Comparison of ENCODE assay signal across 12 cellular contexts in genomic region chr3:138578141-138578540, GRCh38. TPM values are rescaled to one million over a fixed set of nuclear protein-coding genes. Genes with fewer than 3 reads are reported as not detected.
DNase-seq lines count a peak whose midpoint lies in the region; ATAC-seq lines count a peak whose summit lies in the region.
"Had no signal": no experiment of that assay in that cellular context is flagged by ENCODE, and none has a peak within 500 bp of the region (broad histone marks: within the 10 kb centered on the region; RNA-seq: fewer than 3 reads in every experiment).

No MANE protein-coding gene starts in this region.

- H3K4me3 ChIP-seq in H7 (ENCODE audit: insufficient read depth, low read depth, low read length) (no peak overlapping the region), right cardiac atrium (ENCODE audit: low read length) (no peak overlapping the region)
- H3K4me3 ChIP-seq: left ventricle myocardium inferior had no signal

- H3K4me1 Mint-ChIP-seq in immature natural killer cell = peaks cover 15 to 16% of the 10 kb centered on the region in 2 donors

- H3K27ac Mint-ChIP-seq in immature natural killer cell = peak overlapping the region in 5 of 6 donors; percentile 2 to 84 (median 42)

- 63% methylated on average over 4 of the region's 4 CpGs for WGBS in right cardiac atrium

- H3K27ac ChIP-seq in right cardiac atrium (ENCODE audit: low read length) = no peak overlapping the region
- H3K27ac ChIP-seq: left ventricle myocardium inferior had no signal

- peaks cover 0 to 4% (median 2%) of the 10 kb centered on the region in 6 donors for H3K9me3 Mint-ChIP-seq in immature natural killer cell

- no peaks in the 10 kb centered on the region for H3K27me3 ChIP-seq in H7 (ENCODE audit: control insufficient read depth, insufficient read depth, low read length)
- H3K27me3 ChIP-seq in right cardiac atrium (ENCODE audit: control insufficient read depth, insufficient read depth) = no peaks in the 10 kb centered on the region

- intact Hi-C loops in right cardiac atrium (cut with DNase I) = no loop called here

- no peaks in the 10 kb centered on the region for H3K27me3 Mint-ChIP-seq in immature natural killer cell (ENCODE audit: low read depth in 3 of 3)

- DNase-seq in immature natural killer cell = no peak
- DNase-seq in NCI-H146 treated with DMSO at 0.1 percent for 48 hours (lab: John Stamatoyannopoulos, UW; ENCODE audit: unreplicated experiment) = no peak
- no peak for DNase-seq in NCI-H1694 (lab: John Stamatoyannopoulos, UW)
- no peak for DNase-seq in H7
- DNase-seq in right cardiac atrium = no peak
- DNase-seq: IMR-90; left ventricle myocardium inferior; stimulated activated CD4-positive, alpha-beta T cell treated with anti-CD3 and anti-CD28 coated beads, Interleukin-12 subunit alpha, Interleukin-12 subunit beta, amount 100 ng/mL, for 4 hours; trophoblast cell had no signal

- ATAC-seq in GM18511 (IDR thresholded peaks at IDR 0.05; ENCODE audit: unreplicated experiment) (peak; percentile 93), GM21528 (IDR thresholded peaks at IDR 0.05; ENCODE audit: low FRiP score, unreplicated experiment) (peak; percentile 76), HG03442 (IDR thresholded peaks at IDR 0.05; ENCODE audit: unreplicated experiment) (peak; percentile 85), right cardiac atrium (no peak)

- no peaks in the 10 kb centered on the region; the same call in 1 of the 2 replicates for H3K36me3 ChIP-seq in H7 (replicated peaks; ENCODE audit: control insufficient read depth, insufficient read depth, low read length)

- H3K36me3 Mint-ChIP-seq in immature natural killer cell = peaks cover 8 to 29% (median 19%) of the 10 kb centered on the region in 3 donors

- H3K9me3 ChIP-seq in right cardiac atrium (ENCODE audit: control insufficient read depth, low read length) = no peaks in the 10 kb centered on the region

- H3K4me1 ChIP-seq in right cardiac atrium (ENCODE audit: control insufficient read depth, insufficient read depth, low read length) = peaks cover 4% of the 10 kb centered on the region

- H3K4me3 Mint-ChIP-seq in immature natural killer cell = peak overlapping the region; percentile 10 to 79 (median 32)

RNA-seq across cellular contexts. Expression of gene CEP70, which starts 15.9 kb away (rescaled TPM):
- 1 to 10 TPM; 2.5 to 8.6 (median 7.5) TPM for polyA plus RNA-seq in immature natural killer cell
- total RNA-seq in H7 (2014; rRNA removed; shearing (Covaris generic)) = 19.6 and 37.8 TPM in 2 replicates
- total RNA-seq in right cardiac atrium = 10 to 100 TPM; 33.9 to 46.9 (median 39.2) TPM
- 17.0 TPM for polyA plus RNA-seq in right cardiac atrium

RNA-seq across cellular contexts. Expression of gene FAIM, which starts 30.4 kb away (rescaled TPM):
- polyA plus RNA-seq in immature natural killer cell (10 to 100 TPM in 2 of 3 donors, 1 to 10 TPM in 1; 3.8 to 18.4 (median 17.7) TPM), right cardiac atrium (8.5 TPM)
- total RNA-seq in H7 (2014; rRNA removed; shearing (Covaris generic)) = 6.2 and 7.7 TPM in 2 replicates
- 1 to 10 TPM; 4.7 to 5.7 (median 4.9) TPM for total RNA-seq in right cardiac atrium

Comparison
In these comparisons a context has a peak if more than half of its experiments do, and no peak if none do; other contexts are left out.
1. ATAC-seq: peak in GM18511 (single experiment), GM21528 (single experiment) and HG03442 (single experiment); none in right cardiac atrium (0 of 2).